10 cellular contexts compared by ENCODE assay signal in genomic region chr12:108967869-108968540, GRCh38. TPM values are rescaled to one million over a fixed set of nuclear protein-coding genes. Genes with fewer than 3 reads are reported as not detected.
DNase-seq lines count a peak whose midpoint lies in the region; ATAC-seq, FAIRE-seq and TF ChIP-seq lines count a peak whose summit lies in the region.
"Had no signal": no experiment of that assay in that cellular context is flagged by ENCODE, and none has a peak within 500 bp of the region (broad histone marks: within the 10 kb centered on the region; RNA-seq: fewer than 3 reads in every experiment).

No MANE protein-coding gene starts in this region.

- H3K4me3 ChIP-seq in astrocyte of the spinal cord (ENCODE audit: low read depth, low read length) = no peak overlapping the region
- H3K4me3 ChIP-seq in mucosa of descending colon = no peak overlapping the region
- H3K4me3 ChIP-seq: SJSA1 had no signal

- no peaks in the 10 kb centered on the region for H3K36me3 ChIP-seq in mucosa of descending colon (ENCODE audit: low read depth)
- H3K36me3 ChIP-seq: SJSA1 had no signal

- ATAC-seq in mucosa of descending colon (peak; percentile 59), GM21390 (IDR thresholded peaks at IDR 0.05; ENCODE audit: unreplicated experiment) (no peak)

- H3K4me1 ChIP-seq in mucosa of descending colon (ENCODE audit: low read depth) = no peaks in the 10 kb centered on the region
- H3K4me1 ChIP-seq: SJSA1 had no signal

- TF ChIP-seq POLR2A in GM12892 (IDR thresholded peaks at IDR 0.05; ENCODE audit: low read depth, low read length) = no peak

- no peak for FAIRE-seq in GM12892 (lab: Jason Lieb, UNC)

- intact Hi-C loops in mucosa of descending colon (cut with DNase I, micrococcal nuclease) = no loop called here

- in situ Hi-C loops in KBM-7 (cut with MboI; ENCODE audit: low pct_unique_long_range_greater_than_20kb, low sequenced_read_pairs) (no loop called here), astrocyte of the spinal cord (cut with HindIII; ENCODE audit: low sequenced_read_pairs) (no loop called here)

- DNase-seq in ELR (ENCODE audit: low read depth) = peak; percentile 42
- DNase-seq in KBM-7 = peak; percentile 25
- DNase-seq in astrocyte of the spinal cord (ENCODE audit: low read depth, low spot score) = no peak
- DNase-seq in mucosa of descending colon = no peak
- DNase-seq in hepatic stellate cell (ENCODE audit: low spot score) = no peak
- DNase-seq in activated naive CD4-positive, alpha-beta T cell treated with Interleukin-2 at 50 U/mL for 16 hours = no peak
- no peak for DNase-seq in GM12892 (ENCODE audit: insufficient read length)
- DNase-seq: anterior cingulate cortex had no signal

- peak; percentile 37 for TF ChIP-seq CTCF in astrocyte of the spinal cord (IDR thresholded peaks at IDR 0.05; ENCODE audit: low read depth, low read length)
- TF ChIP-seq CTCF in mucosa of descending colon (IDR thresholded peaks at IDR 0.05) = peak; percentile 25

- no peaks in the 10 kb centered on the region for H3K9me3 ChIP-seq in mucosa of descending colon

RNA-seq across cellular contexts. Expression of gene SVOP, which starts 52.9 kb away (rescaled TPM):
- 1 to 10 TPM in 1 of 3 donors, under 1 TPM in 2; 0.26 to 1.7 (median 0.31) TPM for total RNA-seq in mucosa of descending colon
- not detected for polyA plus RNA-seq in GM12892 (2012; ENCODE audit: missing spikeins)
- total RNA-seq: SJSA1 had no signal

Comparison
In these comparisons a context has a peak if more than half of its experiments do, and no peak if none do; other contexts are left out.
1. DNase-seq: peak in ELR (single experiment) and KBM-7 (single experiment); none in astrocyte of the spinal cord (single experiment), mucosa of descending colon (0 of 3), hepatic stellate cell (single experiment), activated naive CD4-positive, alpha-beta T cell treated with Interleukin-2 at 50 U/mL for 16 hours (single experiment) and GM12892 (single experiment).